Comparison of ENCODE assay signal across 19 cellular contexts in genomic region chr6:111586554-111586953, GRCh38. TPM values are rescaled to one million over a fixed set of nuclear protein-coding genes. Genes with fewer than 3 reads are reported as not detected.
DNase-seq lines count a peak whose midpoint lies in the region; TF ChIP-seq lines count a peak whose summit lies in the region.
"Had no signal": no experiment of that assay in that cellular context is flagged by ENCODE, and none has a peak within 500 bp of the region (broad histone marks: within the 10 kb centered on the region; RNA-seq: fewer than 3 reads in every experiment).

No MANE protein-coding gene starts in this region.

- H3K9me3 ChIP-seq in GM23248 (ENCODE audit: low read depth) (no peaks in the 10 kb centered on the region), stomach (no peaks in the 10 kb centered on the region)
- H3K9me3 ChIP-seq: mucosa of descending colon, ovary, SK-N-SH had no signal

- no peaks in the 10 kb centered on the region for H4K20me1 ChIP-seq in GM23248 (ENCODE audit: insufficient read depth)

- H3K9me3 Mint-ChIP-seq in activated CD4-positive, alpha-beta memory T cell treated with anti-CD3 and anti-CD28 coated beads for 36 hours: no peaks in the 10 kb centered on the region
- H3K9me3 Mint-ChIP-seq: dendritic cell treated with granulocyte-macrophage colony-stimulating factor and Interleukin-4, amounts not matched to agents 40 ng/mL and 50 ng/mL, for 4 days; stimulated activated naive B cell treated with anti-CD40 and anti-IgM and Interleukin-4, amounts not matched to agents 10 μg/mL and 1 μg/mL and 100 μg/mL, for 72 hours had no signal

- TF ChIP-seq POLR2A in stomach (IDR thresholded peaks at IDR 0.05): no peak

- peaks cover 28% of the 10 kb centered on the region for H3K4me1 Mint-ChIP-seq in activated CD4-positive, alpha-beta memory T cell treated with anti-CD3 and anti-CD28 coated beads for 36 hours (ENCODE audit: low read depth)

- CTCF ChIA-PET in activated CD4-positive, alpha-beta memory T cell treated with anti-CD3 and anti-CD28 coated beads for 36 hours (lab: Charles Lee): no interaction called here

- no peak overlapping the region for H2AFZ ChIP-seq in GM23248

- intact Hi-C loops in stomach (cut with DNase I; ENCODE audit: low total_unique reads): no loop called here
- intact Hi-C loops in activated CD4-positive, alpha-beta memory T cell treated with anti-CD3 and anti-CD28 coated beads for 36 hours (cut with micrococcal nuclease): no loop called here

- no peak overlapping the region for H3K27ac Mint-ChIP-seq in activated CD4-positive, alpha-beta memory T cell treated with anti-CD3 and anti-CD28 coated beads for 36 hours
- H3K27ac Mint-ChIP-seq: dendritic cell treated with granulocyte-macrophage colony-stimulating factor and Interleukin-4, amounts not matched to agents 40 ng/mL and 50 ng/mL, for 4 days; stimulated activated naive B cell treated with anti-CD40 and anti-IgM and Interleukin-4, amounts not matched to agents 10 μg/mL and 1 μg/mL and 100 μg/mL, for 72 hours had no signal

- POLR2A ChIA-PET in activated CD4-positive, alpha-beta memory T cell treated with anti-CD3 and anti-CD28 coated beads for 36 hours (lab: Charles Lee): no interaction called here

- peaks cover 68% of the 10 kb centered on the region for H3K4me1 ChIP-seq in GM23248 (ENCODE audit: insufficient read depth)
- peaks cover 64 to 100% (median 82%) of the 10 kb centered on the region in 4 donors for H3K4me1 ChIP-seq in stomach

- H3K27ac ChIP-seq in GM23248: peak overlapping the region; percentile 85
- H3K27ac ChIP-seq in stomach: peak overlapping the region in 4 of 5 donors; percentile 70 to 76 (median 75)
- H3K27ac ChIP-seq: KMS-11, ovary had no signal

- in situ Hi-C loops in GM23248 (cut with MboI): no loop called here

- H3K4me3 Mint-ChIP-seq in activated CD4-positive, alpha-beta memory T cell treated with anti-CD3 and anti-CD28 coated beads for 36 hours: no peak overlapping the region
- H3K4me3 Mint-ChIP-seq: dendritic cell treated with granulocyte-macrophage colony-stimulating factor and Interleukin-4, amounts not matched to agents 40 ng/mL and 50 ng/mL, for 4 days; stimulated activated naive B cell treated with anti-CD40 and anti-IgM and Interleukin-4, amounts not matched to agents 10 μg/mL and 1 μg/mL and 100 μg/mL, for 72 hours had no signal

- H3K4me2 ChIP-seq in GM23248 (ENCODE audit: unreplicated experiment): peak overlapping the region; percentile 47
- H3K4me2 ChIP-seq: KMS-11, SK-N-SH had no signal

- H3K9me2 ChIP-seq in GM23248 (ENCODE audit: insufficient read depth): no peaks in the 10 kb centered on the region
- H3K9me2 ChIP-seq: SK-N-SH had no signal

- no peak overlapping the region for H3K4me3 ChIP-seq in GM23248
- no peak overlapping the region for H3K4me3 ChIP-seq in stomach
- H3K4me3 ChIP-seq: mucosa of descending colon, ovary, skin epidermis had no signal

- peaks cover 13% of the 10 kb centered on the region for H3K36me3 Mint-ChIP-seq in activated CD4-positive, alpha-beta memory T cell treated with anti-CD3 and anti-CD28 coated beads for 36 hours

- peaks cover 58% of the 10 kb centered on the region for H3F3A ChIP-seq in GM23248 (ENCODE audit: insufficient read depth)

- no peaks in the 10 kb centered on the region for H3K27me3 Mint-ChIP-seq in activated CD4-positive, alpha-beta memory T cell treated with anti-CD3 and anti-CD28 coated beads for 36 hours
- H3K27me3 Mint-ChIP-seq: dendritic cell treated with granulocyte-macrophage colony-stimulating factor and Interleukin-4, amounts not matched to agents 40 ng/mL and 50 ng/mL, for 4 days; stimulated activated naive B cell treated with anti-CD40 and anti-IgM and Interleukin-4, amounts not matched to agents 10 μg/mL and 1 μg/mL and 100 μg/mL, for 72 hours had no signal

- H3K27me3 ChIP-seq in GM23248 (replicated peaks; ENCODE audit: insufficient read depth) (no peaks in the 10 kb centered on the region), stomach (no peaks in the 10 kb centered on the region)
- H3K27me3 ChIP-seq: ovary had no signal

- no peak for TF ChIP-seq CTCF in stomach (IDR thresholded peaks at IDR 0.05)

- 83 to 84% methylated on average over 2 of the region's 2 CpGs for WGBS in GM23248 (ENCODE audit: low coverage in 1 of 2, low lambda C conversion rate in 2 of 2, missing lambda C conversion rate in 2 of 2), 2 experiments
- 80 to 93% (median 88%) methylated on average over 2 of the region's 2 CpGs for WGBS in stomach, 5 donors

- H3K36me3 ChIP-seq in GM23248 (ENCODE audit: low read depth) (no peaks in the 10 kb centered on the region), stomach (peaks cover 0 to 13% (median 7%) of the 10 kb centered on the region in 4 donors)
- H3K36me3 ChIP-seq: ovary had no signal

- no peak for TF ChIP-seq EP300 in stomach (IDR thresholded peaks at IDR 0.05)

- no peak for DNase-seq in GM23248
- DNase-seq in NCI-H1417 (lab: John Stamatoyannopoulos, UW): peak; percentile 67 to 92 (median 81)
- peak; percentile 93 for DNase-seq in SW480 (ENCODE audit: low spot score)
- no peak for DNase-seq in stomach
- no peak for DNase-seq in kidney tubule cell (ENCODE audit: low spot score)
- no peak for DNase-seq in GM19240 (ENCODE audit: insufficient read length, low spot score)
- no peak for DNase-seq in activated CD4-positive, alpha-beta memory T cell treated with anti-CD3 and anti-CD28 coated beads for 36 hours
- DNase-seq: activated gamma-delta T cell treated with Interleukin-2 at 50 U/mL for 16 hours; C1 segment of cervical spinal cord; kidney glomerular epithelial cell; NCI-H2081 treated with DMSO at 0.1 percent for 48 hours; OCI-M1; ovary; SK-N-SH; stimulated activated naive B cell treated with anti-CD40 and anti-IgM and Interleukin-4, amounts not matched to agents 10 μg/mL and 1 μg/mL and 100 μg/mL, for 72 hours had no signal

- H3K9ac ChIP-seq in GM23248: no peak overlapping the region
- H3K9ac ChIP-seq: KMS-11, SK-N-SH had no signal

- peaks cover 82% of the 10 kb centered on the region for H3K79me2 ChIP-seq in GM23248 (ENCODE audit: insufficient read depth)

RNA-seq across cellular contexts. Expression of gene TRAF3IP2, which starts 19.1 kb away (rescaled TPM):
- total RNA-seq in GM23248 (2014; rRNA removed; shearing (Covaris generic)): 28.7 and 40.2 TPM in 2 replicates
- polyA plus RNA-seq in GM23248 (2016; fragmentation: Nextera tagmentation; extraction: Ambion mirVana) (38.7 and 40.7 TPM in 2 replicates), stomach (10 to 100 TPM; 40.6 to 64.4 (median 62.5) TPM)
- 10 to 100 TPM; 11.1 to 87.2 (median 23.5) TPM for total RNA-seq in stomach
- 10 to 100 TPM; 42.0 to 43.2 TPM for total RNA-seq in activated CD4-positive, alpha-beta memory T cell treated with anti-CD3 and anti-CD28 coated beads for 36 hours

Comparison
In these comparisons a context has a peak if more than half of its experiments do, and no peak if none do; other contexts are left out.
1. DNase-seq: peak in NCI-H1417 (3 of 3) and SW480 (single experiment); none in GM23248 (single experiment), stomach (single experiment), kidney tubule cell (single experiment), GM19240 (single experiment) and activated CD4-positive, alpha-beta memory T cell treated with anti-CD3 and anti-CD28 coated beads for 36 hours (single experiment).